8 cellular contexts compared by ENCODE assay signal in the genomic region with DNA sequence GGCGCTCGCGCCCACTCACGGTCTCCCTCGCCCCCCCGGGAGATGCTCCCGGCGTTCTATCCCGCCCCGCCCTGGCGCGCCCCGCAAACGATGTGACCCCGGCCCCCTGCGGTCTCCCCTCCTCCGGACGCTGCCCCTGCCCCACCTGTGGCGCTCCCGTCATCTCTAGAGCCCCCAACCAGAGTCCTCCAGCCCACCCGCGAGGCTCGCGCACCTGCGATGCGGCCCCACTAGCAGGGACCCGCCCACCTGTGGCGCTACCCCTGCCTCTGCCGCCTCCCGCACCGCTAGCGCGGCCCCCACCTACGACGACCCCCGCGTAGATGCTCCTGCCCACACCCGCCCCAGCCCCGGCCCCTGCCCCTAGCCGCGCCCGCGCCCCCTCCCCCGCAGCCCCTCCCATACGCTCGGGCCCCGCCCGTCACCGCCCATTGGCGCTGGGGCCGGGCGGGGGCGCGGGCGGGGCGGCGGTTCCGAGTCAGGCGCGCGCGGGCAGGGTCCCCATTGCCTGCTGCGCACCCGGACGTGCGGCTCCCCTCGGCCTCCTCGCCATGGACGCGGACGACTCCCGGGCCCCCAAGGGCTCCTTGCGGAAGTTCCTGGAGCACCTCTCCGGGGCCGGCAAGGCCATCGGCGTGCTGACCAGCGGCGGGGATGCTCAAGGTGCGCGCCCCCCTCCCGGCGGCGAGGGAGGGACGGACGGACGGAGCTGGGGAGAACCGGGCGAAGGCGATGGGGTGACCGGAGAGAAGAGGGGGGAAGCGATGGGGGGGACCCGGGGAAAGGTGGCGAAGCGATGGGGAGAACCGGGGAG. TPM values are rescaled to one million over a fixed set of nuclear protein-coding genes. Genes with fewer than 3 reads are reported as not detected.
DNase-seq lines count a peak whose midpoint lies in the region; ATAC-seq and TF ChIP-seq lines count a peak whose summit lies in the region.

A gene (plus strand): TSS at position 504 of the 814 bp plus-strand sequence. CDS start 48 bp downstream, at position 552.

- peak within 1 kb of the TSS; percentile 81 for H3K4me3 ChIP-seq in endodermal cell (ENCODE audit: low read length)

- ATAC-seq in GM21619 (IDR thresholded peaks at IDR 0.05; ENCODE audit: unreplicated experiment) = peak; percentile 45
- peak; percentile 69 for ATAC-seq in activated CD8-positive, alpha-beta T cell treated with anti-CD3 and anti-CD28 coated beads for 36 hours
- peak; percentile 68 for ATAC-seq in stimulated activated effector memory CD8-positive, alpha-beta T cell treated with anti-CD3 and anti-CD28 coated beads, Interleukin-12 subunit alpha, Interleukin-12 subunit beta, amount 100 ng/mL, for 72 hours

- peak within 1 kb of the TSS; percentile 91 for H3K27ac Mint-ChIP-seq in activated CD8-positive, alpha-beta T cell treated with anti-CD3 and anti-CD28 coated beads for 36 hours
- H3K27ac Mint-ChIP-seq in endodermal cell = no peak within 1 kb of the TSS
- H3K27ac Mint-ChIP-seq in stimulated activated effector memory CD8-positive, alpha-beta T cell treated with anti-CD3 and anti-CD28 coated beads, Interleukin-12 subunit alpha, Interleukin-12 subunit beta, amount 100 ng/mL, for 72 hours = peak within 1 kb of the TSS; percentile 93

- no peaks in the 10 kb centered on the region for H3K4me1 ChIP-seq in endodermal cell (ENCODE audit: control insufficient read depth, insufficient read depth, low read length)

- H3K27me3 ChIP-seq in endodermal cell (ENCODE audit: control insufficient read depth, insufficient read depth, low read length, poor library complexity, severe bottlenecking) = peaks cover 35% of the 10 kb centered on the region

- peaks cover 30% of the 10 kb centered on the region for H3K4me1 Mint-ChIP-seq in activated CD8-positive, alpha-beta T cell treated with anti-CD3 and anti-CD28 coated beads for 36 hours (ENCODE audit: low read depth)
- H3K4me1 Mint-ChIP-seq in endodermal cell = peaks cover 13% of the 10 kb centered on the region
- peaks cover 29% of the 10 kb centered on the region for H3K4me1 Mint-ChIP-seq in stimulated activated effector memory CD8-positive, alpha-beta T cell treated with anti-CD3 and anti-CD28 coated beads, Interleukin-12 subunit alpha, Interleukin-12 subunit beta, amount 100 ng/mL, for 72 hours

- H3K27ac ChIP-seq in endodermal cell (ENCODE audit: low read depth, low read length) = no peak within 1 kb of the TSS

- H3K9ac ChIP-seq in endodermal cell (ENCODE audit: extremely low read depth, low read length, poor library complexity, severe bottlenecking) = peak within 1 kb of the TSS; percentile 44

- no peak for TF ChIP-seq CTCF in activated CD8-positive, alpha-beta T cell treated with anti-CD3 and anti-CD28 coated beads for 36 hours (IDR thresholded peaks at IDR 0.05)
- TF ChIP-seq CTCF in endodermal cell (conservative IDR thresholded peaks at IDR 0.05) = no peak

- no peaks in the 10 kb centered on the region for H3K36me3 ChIP-seq in endodermal cell (ENCODE audit: control insufficient read depth, insufficient read depth, low read length)

- CTCF ChIA-PET in activated CD8-positive, alpha-beta T cell treated with anti-CD3 and anti-CD28 coated beads for 36 hours (lab: Charles Lee) = no interaction called here

- H3K36me3 Mint-ChIP-seq in activated CD8-positive, alpha-beta T cell treated with anti-CD3 and anti-CD28 coated beads for 36 hours (ENCODE audit: low read depth) = peaks cover 37% of the 10 kb centered on the region
- H3K36me3 Mint-ChIP-seq in endodermal cell (ENCODE audit: low read depth) = peaks cover 14% of the 10 kb centered on the region
- peaks cover 44% of the 10 kb centered on the region for H3K36me3 Mint-ChIP-seq in stimulated activated effector memory CD8-positive, alpha-beta T cell treated with anti-CD3 and anti-CD28 coated beads, Interleukin-12 subunit alpha, Interleukin-12 subunit beta, amount 100 ng/mL, for 72 hours

- intact Hi-C loops in activated CD8-positive, alpha-beta T cell treated with anti-CD3 and anti-CD28 coated beads for 36 hours (cut with micrococcal nuclease) = no loop called here

- peaks cover 9% of the 10 kb centered on the region for H3K27me3 Mint-ChIP-seq in activated CD8-positive, alpha-beta T cell treated with anti-CD3 and anti-CD28 coated beads for 36 hours
- H3K27me3 Mint-ChIP-seq in endodermal cell (ENCODE audit: insufficient read depth) = peaks cover 22% of the 10 kb centered on the region

- no peaks in the 10 kb centered on the region for H3K9me3 Mint-ChIP-seq in activated CD8-positive, alpha-beta T cell treated with anti-CD3 and anti-CD28 coated beads for 36 hours
- H3K9me3 Mint-ChIP-seq in endodermal cell = no peaks in the 10 kb centered on the region
- H3K9me3 Mint-ChIP-seq in stimulated activated effector memory CD8-positive, alpha-beta T cell treated with anti-CD3 and anti-CD28 coated beads, Interleukin-12 subunit alpha, Interleukin-12 subunit beta, amount 100 ng/mL, for 72 hours = peaks cover 3% of the 10 kb centered on the region

- H3K9me3 ChIP-seq in endodermal cell (ENCODE audit: control insufficient read depth, low read length) = no peaks in the 10 kb centered on the region

- peak within 1 kb of the TSS; percentile 88 for H3K4me3 Mint-ChIP-seq in activated CD8-positive, alpha-beta T cell treated with anti-CD3 and anti-CD28 coated beads for 36 hours
- peak within 1 kb of the TSS; percentile 74 for H3K4me3 Mint-ChIP-seq in endodermal cell
- H3K4me3 Mint-ChIP-seq in stimulated activated effector memory CD8-positive, alpha-beta T cell treated with anti-CD3 and anti-CD28 coated beads, Interleukin-12 subunit alpha, Interleukin-12 subunit beta, amount 100 ng/mL, for 72 hours = peak within 1 kb of the TSS; percentile 83

- 0% methylated on average over 10 to 94 of the region's 96 CpGs for WGBS in endodermal cell (ENCODE audit: insufficient coverage in 1 of 2, insufficient read length in 1 of 2), 2 experiments

- POLR2A ChIA-PET in activated CD8-positive, alpha-beta T cell treated with anti-CD3 and anti-CD28 coated beads for 36 hours (lab: Charles Lee) = interaction anchor here (1.0 to 6.8 kb wide), 3 partner anchors 25 to 34 kb away, joined by 4 to 35 read pairs (median 14); no protein-coding TSS in a partner anchor

- peak; percentile 79 for DNase-seq in GM03348 (ENCODE audit: low spot score)
- peak; percentile 22 for DNase-seq in LoVo (ENCODE audit: low spot score)
- peak; percentile 67 for DNase-seq in activated CD8-positive, alpha-beta T cell treated with anti-CD3 and anti-CD28 coated beads for 36 hours
- peak; percentile 77 for DNase-seq in endodermal cell
- DNase-seq in mucosa of gallbladder (ENCODE audit: low spot score) = peak; percentile 37
- DNase-seq in stimulated activated effector memory CD8-positive, alpha-beta T cell treated with anti-CD3 and anti-CD28 coated beads, Interleukin-12 subunit alpha, Interleukin-12 subunit beta, amount 100 ng/mL, for 72 hours (ENCODE audit: low spot score in 2 of 2) = peak; percentile 53 to 81
- no peak for DNase-seq in DMS79 (lab: John Stamatoyannopoulos, UW)

RNA-seq across cellular contexts. Expression of the gene that starts here (rescaled TPM):
- 100 to 1,000 TPM; 217 to 219 TPM for total RNA-seq in activated CD8-positive, alpha-beta T cell treated with anti-CD3 and anti-CD28 coated beads for 36 hours
- total RNA-seq in endodermal cell (10 to 100 TPM; 58.0 to 82.3 TPM), mucosa of gallbladder (109 TPM)
- polyA plus RNA-seq in endodermal cell (2013, experiment 1 of 2) = 42.3 TPM
- polyA plus RNA-seq in endodermal cell (2013, experiment 2 of 2) = 39.7 TPM
